Comparison of ENCODE assay signal across 8 cellular contexts in the genomic region with DNA sequence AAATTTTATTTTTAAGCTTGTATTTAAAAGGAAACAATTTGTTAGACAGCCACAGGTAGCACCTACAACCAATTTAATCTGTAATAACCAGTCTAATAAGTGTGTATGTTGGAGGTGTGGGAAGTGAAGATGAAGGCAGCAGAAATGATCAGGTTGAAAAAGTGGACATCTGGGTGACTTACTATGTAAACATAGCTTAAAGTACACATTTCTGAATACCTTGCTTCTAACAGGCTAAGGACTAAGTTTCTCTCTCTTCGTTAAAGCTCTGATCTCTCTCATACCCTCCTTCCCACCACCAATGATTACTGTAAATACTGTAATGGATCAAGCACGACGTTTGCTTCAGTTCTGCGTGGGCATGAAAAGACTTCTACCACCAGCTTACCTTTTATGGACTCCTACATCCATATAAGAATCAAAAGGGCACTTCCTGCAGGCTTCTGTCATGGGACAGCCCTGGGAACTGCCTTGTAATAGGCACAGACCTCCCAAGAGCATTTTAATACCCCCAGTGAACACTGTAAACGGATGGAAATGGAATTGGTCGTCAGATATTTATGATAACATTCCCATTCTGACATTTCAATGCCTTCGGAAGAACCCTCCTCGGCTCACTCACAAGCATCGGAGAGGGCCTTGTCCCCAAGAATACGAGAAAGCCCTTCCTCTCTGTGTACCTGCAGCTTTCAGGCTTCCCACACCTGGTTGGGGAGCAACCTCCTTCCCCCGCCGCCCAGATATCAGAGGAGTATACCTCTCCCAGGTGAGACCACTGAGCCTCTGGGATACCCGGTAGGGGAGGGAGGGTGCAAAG. TPM values are rescaled to one million over a fixed set of nuclear protein-coding genes. Genes with fewer than 3 reads are reported as not detected.
DNase-seq lines count a peak whose midpoint lies in the region; ATAC-seq and TF ChIP-seq lines count a peak whose summit lies in the region.

No MANE protein-coding gene starts in this region.

- no peaks in the 10 kb centered on the region for H4K20me1 ChIP-seq in hepatocyte (ENCODE audit: insufficient read depth, poor library complexity, severe bottlenecking)

- peak overlapping the region; percentile 88 for H2AFZ ChIP-seq in hepatocyte

- WGBS in hepatocyte (ENCODE audit: low lambda C conversion rate, missing lambda C conversion rate) = 6% methylated on average over 13 of the region's 13 CpGs

- H3K9me3 ChIP-seq in hepatocyte (ENCODE audit: low read depth) = no peaks in the 10 kb centered on the region
- H3K9me3 ChIP-seq in skeletal muscle tissue (ENCODE audit: control insufficient read depth in 3 of 3, low read length in 3 of 3) = no peaks in the 10 kb centered on the region

- H3K4me3 ChIP-seq in hepatocyte (peak overlapping the region; percentile 78), skeletal muscle tissue (ENCODE audit: low read length in 3 of 3) (peak overlapping the region; percentile 92 to 100 (median 97))

- H3K4me3 Mint-ChIP-seq in activated CD8-positive, alpha-beta T cell treated with anti-CD3 and anti-CD28 coated beads, Interleukin-2, amount 10 ng/mL, durations not matched to agents 7 days and 5 days = peak overlapping the region; percentile 98

- H3K79me2 ChIP-seq in hepatocyte = peaks cover 47% of the 10 kb centered on the region

- H3K27me3 ChIP-seq in hepatocyte = no peaks in the 10 kb centered on the region
- no peaks in the 10 kb centered on the region for H3K27me3 ChIP-seq in skeletal muscle tissue (ENCODE audit: control insufficient read depth in 3 of 3, insufficient read depth in 3 of 3, low read length in 3 of 3)

- H3K36me3 ChIP-seq in hepatocyte (replicated peaks; ENCODE audit: insufficient read depth, low read depth) = no peaks in the 10 kb centered on the region
- peaks cover 0 to 2% (median 2%) of the 10 kb centered on the region in 3 donors for H3K36me3 ChIP-seq in skeletal muscle tissue (ENCODE audit: control insufficient read depth in 3 of 3, insufficient read depth in 3 of 3, low read length in 3 of 3)

- peak overlapping the region; percentile 90 for H3K27ac ChIP-seq in hepatocyte
- peak overlapping the region; percentile 74 for H3K27ac ChIP-seq in skeletal muscle tissue (ENCODE audit: low read depth, low read length)

- CTCF ChIA-PET in activated CD8-positive, alpha-beta T cell treated with anti-CD3 and anti-CD28 coated beads, Interleukin-2, amount 10 ng/mL, durations not matched to agents 7 days and 5 days (lab: Charles Lee) = interaction anchor here (0.8 to 4.0 kb wide), 4 partner anchors 16 to 156 kb away, joined by 5 to 21 read pairs (median 8); partner anchors contain the start of gene DBF4B

- H3K9me3 Mint-ChIP-seq in activated CD8-positive, alpha-beta T cell treated with anti-CD3 and anti-CD28 coated beads, Interleukin-2, amount 10 ng/mL, durations not matched to agents 7 days and 5 days (ENCODE audit: insufficient read depth) = no peaks in the 10 kb centered on the region

- peak overlapping the region; percentile 93 for H3K27ac Mint-ChIP-seq in activated CD8-positive, alpha-beta T cell treated with anti-CD3 and anti-CD28 coated beads, Interleukin-2, amount 10 ng/mL, durations not matched to agents 7 days and 5 days

- H3K9me2 ChIP-seq in hepatocyte (replicated peaks; ENCODE audit: insufficient read depth) = no peaks in the 10 kb centered on the region

- no peak for TF ChIP-seq CTCF in hepatocyte (IDR thresholded peaks at IDR 0.05; ENCODE audit: poor library complexity)

- ATAC-seq in HG03039 (IDR thresholded peaks at IDR 0.05; ENCODE audit: unreplicated experiment) = peak; percentile 13
- ATAC-seq in activated CD8-positive, alpha-beta T cell treated with anti-CD3 and anti-CD28 coated beads, Interleukin-2, amount 10 ng/mL, durations not matched to agents 7 days and 5 days = peak; percentile 14
- no peak for ATAC-seq in GM18519 (IDR thresholded peaks at IDR 0.05; ENCODE audit: low FRiP score, unreplicated experiment)

- DNase-seq in EH (ENCODE audit: low read depth) (peak; percentile 47), hepatocyte (ENCODE audit: low spot score) (peak; percentile 29), NCI-H510A treated with DMSO at 0.1 percent for 48 hours (lab: John Stamatoyannopoulos, UW) (no peak), NCI-H2227 treated with DMSO at 0.1 percent for 48 hours (lab: John Stamatoyannopoulos, UW) (no peak)
- peak; percentile 22 for DNase-seq in activated CD8-positive, alpha-beta T cell treated with anti-CD3 and anti-CD28 coated beads, Interleukin-2, amount 10 ng/mL, durations not matched to agents 7 days and 5 days

- H3K9ac ChIP-seq in skeletal muscle tissue (ENCODE audit: low read depth in 1 of 3, low read length in 3 of 3) = peak overlapping the region; percentile 88 to 97 (median 97)

- peak overlapping the region; percentile 91 for H3K4me2 ChIP-seq in hepatocyte

- no peaks in the 10 kb centered on the region for H3K27me3 Mint-ChIP-seq in activated CD8-positive, alpha-beta T cell treated with anti-CD3 and anti-CD28 coated beads, Interleukin-2, amount 10 ng/mL, durations not matched to agents 7 days and 5 days (ENCODE audit: low read depth)

- peaks cover 4% of the 10 kb centered on the region for H3K36me3 Mint-ChIP-seq in activated CD8-positive, alpha-beta T cell treated with anti-CD3 and anti-CD28 coated beads, Interleukin-2, amount 10 ng/mL, durations not matched to agents 7 days and 5 days (ENCODE audit: low read depth)

- peaks cover 28% of the 10 kb centered on the region for H3K4me1 Mint-ChIP-seq in activated CD8-positive, alpha-beta T cell treated with anti-CD3 and anti-CD28 coated beads, Interleukin-2, amount 10 ng/mL, durations not matched to agents 7 days and 5 days (ENCODE audit: low read depth)

- POLR2A ChIA-PET in activated CD8-positive, alpha-beta T cell treated with anti-CD3 and anti-CD28 coated beads, Interleukin-2, amount 10 ng/mL, durations not matched to agents 7 days and 5 days (lab: Charles Lee) = interaction anchor here (0.6 to 2.5 kb wide), 6 partner anchors 19 to 267 kb away, joined by 3 to 21 read pairs (median 4); partner anchors contain the start of genes DBF4B, EFTUD2 and GPATCH8

- H3K4me1 ChIP-seq in hepatocyte (ENCODE audit: insufficient read depth) (no peaks in the 10 kb centered on the region), skeletal muscle tissue (ENCODE audit: control insufficient read depth in 3 of 3, insufficient read depth in 3 of 3, low read length in 3 of 3) (peaks cover 11 to 33% (median 25%) of the 10 kb centered on the region in 3 donors)

RNA-seq across cellular contexts. Expression of gene CCDC43, which starts 0.7 kb away (rescaled TPM):
- total RNA-seq in activated CD8-positive, alpha-beta T cell treated with anti-CD3 and anti-CD28 coated beads, Interleukin-2, amount 10 ng/mL, durations not matched to agents 7 days and 5 days = 10 to 100 TPM; 24.0 to 26.3 TPM
- total RNA-seq in hepatocyte (23.7 and 29.2 TPM in 2 replicates), skeletal muscle tissue (29.7 TPM)
- 19.9 and 20.6 TPM in 2 replicates for polyA plus RNA-seq in hepatocyte

RNA-seq across cellular contexts. Expression of gene DBF4B, which starts 19.6 kb away (rescaled TPM):
- total RNA-seq in activated CD8-positive, alpha-beta T cell treated with anti-CD3 and anti-CD28 coated beads, Interleukin-2, amount 10 ng/mL, durations not matched to agents 7 days and 5 days = 10 to 100 TPM; 35.1 to 36.4 TPM
- total RNA-seq in hepatocyte (1.8 and 4.1 TPM in 2 replicates), skeletal muscle tissue (2.6 TPM)
- polyA plus RNA-seq in hepatocyte = 3.4 and 4.1 TPM in 2 replicates

RNA-seq across cellular contexts. Expression of gene MEIOC, which starts 32.6 kb away (rescaled TPM):
- total RNA-seq in activated CD8-positive, alpha-beta T cell treated with anti-CD3 and anti-CD28 coated beads, Interleukin-2, amount 10 ng/mL, durations not matched to agents 7 days and 5 days = under 1 TPM; 0.16 to 0.26 TPM
- total RNA-seq in hepatocyte = 0.04 and 0.13 TPM in 2 replicates
- 0.18 and 0.28 TPM in 2 replicates for polyA plus RNA-seq in hepatocyte
- 0.52 TPM for total RNA-seq in skeletal muscle tissue

Comparison
In these comparisons a context has a peak if more than half of its experiments do, and no peak if none do; other contexts are left out.
1. DNase-seq: peak in EH (single experiment), activated CD8-positive, alpha-beta T cell treated with anti-CD3 and anti-CD28 coated beads, Interleukin-2, amount 10 ng/mL, durations not matched to agents 7 days and 5 days (single experiment) and hepatocyte (single experiment); none in NCI-H510A treated with DMSO at 0.1 percent for 48 hours (single experiment) and NCI-H2227 treated with DMSO at 0.1 percent for 48 hours (single experiment).